In the genomic region with DNA sequence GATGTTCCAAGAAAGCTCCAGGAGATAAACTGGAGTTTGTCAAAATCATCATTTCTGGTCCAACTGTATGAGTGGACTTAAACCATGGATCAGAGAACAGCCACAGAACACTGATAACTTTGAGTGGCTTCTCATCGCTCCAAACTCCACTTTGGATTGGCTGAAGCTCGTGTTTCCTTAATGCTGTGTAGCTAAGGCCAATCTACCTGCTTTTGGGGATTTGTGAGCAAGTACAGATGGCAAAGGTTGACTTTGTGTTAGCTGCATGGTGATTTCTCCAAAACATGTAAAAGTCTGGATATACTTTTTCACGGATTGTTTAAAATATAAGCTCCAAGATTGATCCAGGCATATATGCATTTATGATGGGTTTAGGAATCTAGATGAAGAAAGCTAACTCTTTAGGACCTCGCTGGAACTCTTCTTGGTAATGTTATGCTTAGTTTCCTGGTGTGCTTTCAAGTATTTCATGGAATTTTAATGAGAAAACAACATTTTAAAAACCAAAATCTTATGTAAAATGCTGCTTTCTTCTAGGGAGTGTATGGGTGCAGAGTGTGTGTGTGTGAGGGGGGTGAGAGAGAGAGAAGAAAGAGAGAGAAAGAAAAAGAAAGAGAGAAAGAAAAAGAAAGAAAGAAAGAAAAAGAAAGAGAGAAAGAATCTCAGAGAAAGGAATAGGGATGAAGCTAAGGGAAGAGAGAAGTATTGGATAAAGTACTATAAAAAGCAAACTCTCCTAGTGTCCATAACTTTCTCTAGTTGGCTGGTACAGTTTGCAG, we compare ENCODE assay signal across 35 cellular contexts. TPM values are rescaled to one million over a fixed set of nuclear protein-coding genes. Genes with fewer than 3 reads are reported as not detected.
"Had no signal": no experiment of that assay in that cellular context is flagged by ENCODE, and none has a peak within 500 bp of the region (broad histone marks: within the 10 kb centered on the region; RNA-seq: fewer than 3 reads in every experiment).

No MANE protein-coding gene starts in this region.

- H3K4me3 Mint-ChIP-seq: activated CD4-positive, alpha-beta memory T cell treated with anti-CD3 and anti-CD28 coated beads for 36 hours; activated CD4-positive, alpha-beta T cell treated with anti-CD3 and anti-CD28 coated beads for 36 hours; activated CD4-positive, alpha-beta T cell treated with anti-CD3 and anti-CD28 coated beads, Interleukin-2, amount 10 ng/mL, durations not matched to agents 24 days and 14 days; activated CD8-positive, alpha-beta memory T cell treated with anti-CD3 and anti-CD28 coated beads, Interleukin-2, amount 10 ng/mL, durations not matched to agents 7 days and 5 days; activated CD8-positive, alpha-beta T cell treated with anti-CD3 and anti-CD28 coated beads, Interleukin-2, amount 10 ng/mL, durations not matched to agents 7 days and 5 days; activated naive CD4-positive, alpha-beta T cell treated with anti-CD3 and anti-CD28 coated beads, Interleukin-2, amount 10 ng/mL, durations not matched to agents 7 days and 5 days; activated naive CD8-positive, alpha-beta T cell treated with anti-CD3 and anti-CD28 coated beads, Interleukin-2, amount 10 ng/mL, durations not matched to agents 7 days and 5 days; activated T-cell treated with anti-CD3 and anti-CD28 coated beads, Interleukin-2, amount 50 U/mL, for 72 hours; brain had no signal

- H3K27ac ChIP-seq: ascending aorta, breast epithelium, epithelial cell of prostate, gastroesophageal sphincter, heart right ventricle had no signal

- H3K27ac Mint-ChIP-seq: activated CD4-positive, alpha-beta memory T cell treated with anti-CD3 and anti-CD28 coated beads for 36 hours; activated CD4-positive, alpha-beta T cell treated with anti-CD3 and anti-CD28 coated beads for 36 hours; activated CD4-positive, alpha-beta T cell treated with anti-CD3 and anti-CD28 coated beads, Interleukin-2, amount 10 ng/mL, durations not matched to agents 24 days and 14 days; activated CD8-positive, alpha-beta memory T cell treated with anti-CD3 and anti-CD28 coated beads, Interleukin-2, amount 10 ng/mL, durations not matched to agents 7 days and 5 days; activated CD8-positive, alpha-beta T cell treated with anti-CD3 and anti-CD28 coated beads, Interleukin-2, amount 10 ng/mL, durations not matched to agents 7 days and 5 days; activated naive CD4-positive, alpha-beta T cell treated with anti-CD3 and anti-CD28 coated beads, Interleukin-2, amount 10 ng/mL, durations not matched to agents 7 days and 5 days; activated naive CD4-positive, alpha-beta T cell treated with anti-CD3 and anti-CD28 coated beads, Interleukin-2, amount 50 U/mL, for 72 hours; activated naive CD8-positive, alpha-beta T cell treated with anti-CD3 and anti-CD28 coated beads, Interleukin-2, amount 10 ng/mL, durations not matched to agents 7 days and 5 days; activated T-cell treated with anti-CD3 and anti-CD28 coated beads, Interleukin-2, amount 50 U/mL, for 72 hours; brain had no signal

- ATAC-seq: activated CD4-positive, alpha-beta T cell treated with anti-CD3 and anti-CD28 coated beads for 36 hours; activated CD8-positive, alpha-beta memory T cell treated with anti-CD3 and anti-CD28 coated beads, Interleukin-2, amount 10 ng/mL, durations not matched to agents 7 days and 5 days; activated CD8-positive, alpha-beta T cell treated with anti-CD3 and anti-CD28 coated beads, Interleukin-2, amount 10 ng/mL, durations not matched to agents 7 days and 5 days; activated naive CD4-positive, alpha-beta T cell treated with anti-CD3 and anti-CD28 coated beads, Interleukin-2, amount 50 U/mL, for 72 hours; activated T-cell treated with anti-CD3 and anti-CD28 coated beads, Interleukin-2, amount 50 U/mL, for 72 hours; gastroesophageal sphincter; heart right ventricle had no signal

- H3K36me3 Mint-ChIP-seq: activated CD4-positive, alpha-beta memory T cell treated with anti-CD3 and anti-CD28 coated beads for 36 hours; activated naive CD8-positive, alpha-beta T cell treated with anti-CD3 and anti-CD28 coated beads, Interleukin-2, amount 10 ng/mL, durations not matched to agents 7 days and 5 days; brain had no signal

- H3K9me3 ChIP-seq: ascending aorta, breast epithelium, esophagus squamous epithelium, gastroesophageal sphincter, heart right ventricle had no signal

- H3K36me3 ChIP-seq: ascending aorta, breast epithelium, gastroesophageal sphincter, heart right ventricle had no signal

- H3K9me3 Mint-ChIP-seq: activated CD4-positive, alpha-beta memory T cell treated with anti-CD3 and anti-CD28 coated beads for 36 hours; activated CD4-positive, alpha-beta T cell treated with anti-CD3 and anti-CD28 coated beads, Interleukin-2, amount 10 ng/mL, durations not matched to agents 24 days and 14 days; activated naive CD4-positive, alpha-beta T cell treated with anti-CD3 and anti-CD28 coated beads, Interleukin-2, amount 10 ng/mL, durations not matched to agents 7 days and 5 days; activated T-cell treated with anti-CD3 and anti-CD28 coated beads, Interleukin-2, amount 50 U/mL, for 72 hours had no signal

- H3K4me3 ChIP-seq: ascending aorta, breast epithelium, esophagus squamous epithelium, gastroesophageal sphincter, heart right ventricle had no signal

- FAIRE-seq: colon, endometrium, endothelial cell of umbilical vein had no signal

- H3K4me1 Mint-ChIP-seq: activated CD4-positive, alpha-beta T cell treated with anti-CD3 and anti-CD28 coated beads, Interleukin-2, amount 10 ng/mL, durations not matched to agents 24 days and 14 days; activated CD8-positive, alpha-beta memory T cell treated with anti-CD3 and anti-CD28 coated beads, Interleukin-2, amount 10 ng/mL, durations not matched to agents 7 days and 5 days had no signal

- DNase-seq: activated CD4-positive, alpha-beta memory T cell treated with anti-CD3 and anti-CD28 coated beads for 36 hours; activated CD4-positive, alpha-beta T cell treated with anti-CD3 and anti-CD28 coated beads for 36 hours; activated CD4-positive, alpha-beta T cell treated with anti-CD3 and anti-CD28 coated beads, Interleukin-2, amount 10 ng/mL, durations not matched to agents 24 days and 14 days; activated CD4-positive, CD25-positive, alpha-beta regulatory T cell; activated CD4-positive, CD25-positive, alpha-beta regulatory T cell treated with anti-CD3 and anti-CD28 coated beads, Interleukin-2, amount 50 U/mL, for 72 hours; activated CD8-positive, alpha-beta memory T cell treated with anti-CD3 and anti-CD28 coated beads, Interleukin-2, amount 10 ng/mL, durations not matched to agents 7 days and 5 days; activated CD8-positive, alpha-beta memory T cell treated with anti-CD3 and anti-CD28 coated beads, Interleukin-2, amount 50 U/mL, for 4 hours; activated CD8-positive, alpha-beta T cell treated with anti-CD3 and anti-CD28 coated beads, Interleukin-2, amount 10 ng/mL, durations not matched to agents 7 days and 5 days; activated gamma-delta T cell; activated naive CD4-positive, alpha-beta T cell; activated naive CD4-positive, alpha-beta T cell treated with anti-CD3 and anti-CD28 coated beads, Interleukin-2, amount 10 ng/mL, durations not matched to agents 7 days and 5 days; activated naive CD8-positive, alpha-beta T cell treated with anti-CD3 and anti-CD28 coated beads, Interleukin-2, amount 10 ng/mL, durations not matched to agents 7 days and 5 days; activated T-cell treated with anti-CD3 and anti-CD28 coated beads, Interleukin-2, amount 50 U/mL, for 1 hour; activated T-cell treated with anti-CD3 and anti-CD28 coated beads, Interleukin-2, amount 50 U/mL, for 72 hours; caudate nucleus; cortex of kidney; effector CD8-positive, alpha-beta T cell; esophagus squamous epithelium; foreskin melanocyte; heart right ventricle; T-helper 1 cell; T-helper 2 cell had no signal

RNA-seq across cellular contexts. Expression of a gene that starts 11.6 kb away (rescaled TPM):
- total RNA-seq: activated CD4-positive, alpha-beta memory T cell treated with anti-CD3 and anti-CD28 coated beads for 36 hours; activated CD4-positive, alpha-beta T cell treated with anti-CD3 and anti-CD28 coated beads for 36 hours; activated CD4-positive, alpha-beta T cell treated with anti-CD3 and anti-CD28 coated beads, Interleukin-2, amount 10 ng/mL, durations not matched to agents 24 days and 14 days; activated CD8-positive, alpha-beta memory T cell treated with anti-CD3 and anti-CD28 coated beads for 36 hours; activated CD8-positive, alpha-beta memory T cell treated with anti-CD3 and anti-CD28 coated beads, Interleukin-2, amount 10 ng/mL, durations not matched to agents 7 days and 5 days; activated CD8-positive, alpha-beta T cell treated with anti-CD3 and anti-CD28 coated beads, Interleukin-2, amount 10 ng/mL, durations not matched to agents 7 days and 5 days; activated naive CD4-positive, alpha-beta T cell treated with anti-CD3 and anti-CD28 coated beads, Interleukin-2, amount 50 U/mL, for 72 hours; activated naive CD8-positive, alpha-beta T cell treated with anti-CD3 and anti-CD28 coated beads, Interleukin-2, amount 10 ng/mL, durations not matched to agents 7 days and 5 days; ascending aorta; dermis microvascular lymphatic vessel endothelial cell; fibroblast of lung; fibroblast of villous mesenchyme; heart right ventricle had no signal
